In the genomic region with DNA sequence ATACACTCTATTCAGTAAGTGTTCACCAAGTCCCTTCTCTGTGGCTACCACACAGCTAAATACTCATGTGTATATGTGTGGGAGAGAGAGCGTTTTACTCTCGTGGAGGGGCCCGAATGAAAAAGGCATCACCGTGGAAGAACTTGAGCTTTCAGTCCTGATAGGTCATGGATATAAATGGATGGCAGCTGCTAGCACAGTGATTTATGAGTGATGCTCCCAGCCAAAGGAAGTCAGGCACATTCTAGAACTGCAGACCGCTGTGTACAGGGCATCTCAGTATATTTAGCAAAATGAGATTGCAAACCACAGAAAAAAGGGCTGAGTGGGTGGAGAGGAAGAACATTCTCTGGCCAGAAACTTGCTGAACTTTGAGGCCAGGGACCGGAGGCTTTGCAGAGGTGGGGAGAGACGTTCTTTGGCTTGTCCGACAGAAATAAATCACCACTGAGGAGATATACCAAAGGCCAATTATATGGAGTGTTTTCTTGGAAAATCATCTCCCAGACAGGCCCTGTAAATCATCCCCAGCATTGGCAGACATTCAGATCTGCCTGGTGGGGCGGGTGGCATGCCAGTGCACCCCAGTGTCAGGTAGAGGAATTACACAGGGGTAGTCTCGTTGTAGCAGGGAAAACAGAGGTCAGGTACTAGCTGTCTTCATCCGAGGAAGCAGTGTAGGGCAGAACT, we compare ENCODE assay signal across 8 cellular contexts.
DNase-seq lines count a peak whose midpoint lies in the region; ATAC-seq lines count a peak whose summit lies in the region.

No MANE protein-coding gene starts in this region.

- DNase-seq in COR-L47 (lab: John Stamatoyannopoulos, UW) (peak; percentile 11), NCI-H2107 treated with DMSO at 0.1 percent for 48 hours (lab: John Stamatoyannopoulos, UW; ENCODE audit: unreplicated experiment) (peak; percentile 17), T47D (ENCODE audit: low read depth in 1 of 2, low spot score in 1 of 2) (peak; percentile 21 to 62), mucosa of gallbladder (ENCODE audit: low spot score) (peak; percentile 69), ecto neural progenitor cell (ENCODE audit: low spot score) (no peak)
- no peak for DNase-seq in effector memory CD8-positive, alpha-beta T cell

- peaks cover 2 to 9% of the 10 kb centered on the region in 2 donors for H3K9me3 Mint-ChIP-seq in effector memory CD8-positive, alpha-beta T cell

- in situ Hi-C loops in T47D (cut with HindIII; ENCODE audit: low pct_unique_long_range_greater_than_20kb, low sequenced_read_pairs) = no loop called here

- ATAC-seq in GM19463 (IDR thresholded peaks at IDR 0.05; ENCODE audit: unreplicated experiment) = peak; percentile 69
- ATAC-seq in effector memory CD8-positive, alpha-beta T cell (replicated peaks) = no peak
- no peak for ATAC-seq in HG03196 (IDR thresholded peaks at IDR 0.05; ENCODE audit: unreplicated experiment)

- no peak overlapping the region for H3K4me3 Mint-ChIP-seq in effector memory CD8-positive, alpha-beta T cell

- H3K36me3 Mint-ChIP-seq in effector memory CD8-positive, alpha-beta T cell (ENCODE audit: insufficient read depth) = peaks cover 2% of the 10 kb centered on the region

- H3K27ac Mint-ChIP-seq in effector memory CD8-positive, alpha-beta T cell = no peak overlapping the region

- H3K27me3 Mint-ChIP-seq in effector memory CD8-positive, alpha-beta T cell = no peaks in the 10 kb centered on the region

- H3K4me1 Mint-ChIP-seq in effector memory CD8-positive, alpha-beta T cell (ENCODE audit: low read depth in 2 of 2) = no peaks in the 10 kb centered on the region

Comparison
In these comparisons a context has a peak if more than half of its experiments do, and no peak if none do; other contexts are left out.
1. DNase-seq: peak in COR-L47 (single experiment), NCI-H2107 treated with DMSO at 0.1 percent for 48 hours (single experiment), T47D (2 of 2) and mucosa of gallbladder (single experiment); none in ecto neural progenitor cell (single experiment) and effector memory CD8-positive, alpha-beta T cell (0 of 3).